Comparison of ENCODE assay signal across 18 cellular contexts in the genomic region with DNA sequence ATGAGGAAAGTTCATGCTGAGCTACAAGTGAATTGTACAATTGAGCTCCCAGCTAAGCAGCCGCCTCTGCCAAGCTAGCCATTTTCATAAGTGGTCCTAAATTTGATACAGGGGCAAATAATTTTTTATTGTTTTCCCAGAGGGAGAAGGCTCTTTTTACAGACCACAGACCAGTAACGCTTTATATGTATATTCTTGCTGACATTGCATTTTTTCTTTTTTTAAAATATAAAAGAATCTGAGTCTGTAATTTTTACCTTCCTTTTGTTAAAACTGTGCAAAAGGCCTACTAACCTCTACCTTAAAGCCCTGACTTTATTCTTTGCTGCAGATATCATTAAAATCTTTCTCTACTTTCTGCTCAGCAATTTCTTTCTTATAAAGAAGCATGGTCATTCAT.
A peak's percentile ranks its signal among the peaks of the same experiment; 100 is the strongest.
DNase-seq lines count a peak whose midpoint lies in the region; ATAC-seq and TF ChIP-seq lines count a peak whose summit lies in the region.
"Had no signal": no experiment of that assay in that cellular context is flagged by ENCODE, and none has a peak within 500 bp of the region (broad histone marks: within the 10 kb centered on the region; RNA-seq: fewer than 3 reads in every experiment).

No MANE protein-coding gene starts in this region.

- H3K27ac ChIP-seq in SK-N-SH (ENCODE audit: low read depth in 2 of 2, low read length in 1 of 2) (no peak overlapping the region), stomach (no peak overlapping the region)
- H3K27ac ChIP-seq: Peyer's patch had no signal

- no peaks in the 10 kb centered on the region for H4K20me1 ChIP-seq in SK-N-SH (ENCODE audit: insufficient read depth)

- no peaks in the 10 kb centered on the region for H3K9me3 ChIP-seq in SK-N-SH
- H3K9me3 ChIP-seq in stomach: no peaks in the 10 kb centered on the region
- H3K9me3 ChIP-seq: Peyer's patch had no signal

- no peak for DNase-seq in SK-N-SH
- peak; percentile 19 for DNase-seq in NCI-H128 (lab: John Stamatoyannopoulos, UW; ENCODE audit: unreplicated experiment)
- DNase-seq in NCI-H748 (lab: John Stamatoyannopoulos, UW; ENCODE audit: unreplicated experiment): peak; percentile 68
- DNase-seq in DMS 273 treated with DMSO at 0.1 percent for 48 hours (lab: John Stamatoyannopoulos, UW): no peak
- no peak for DNase-seq in stomach
- DNase-seq: CD4-positive, CD25-positive, alpha-beta regulatory T cell; DMS79 treated with DMSO at 0.1 percent for 48 hours; H9; HFFc6; Kasumi-1; NCI-H1694 treated with DMSO at 0.1 percent for 48 hours; NCI-H2171 treated with DMSO at 0.1 percent for 48 hours; NCI-H446 treated with DMSO at 0.1 percent for 48 hours; NCI-H526 treated with DMSO at 0.1 percent for 48 hours; Peyer's patch; T-helper 9 cell had no signal

- no peaks in the 10 kb centered on the region for H3K36me3 ChIP-seq in SK-N-SH (replicated peaks in 1 of 2; ENCODE audit: control insufficient read depth in 1 of 2, insufficient read depth in 2 of 2, low read length in 1 of 2)
- no peaks in the 10 kb centered on the region for H3K36me3 ChIP-seq in stomach
- H3K36me3 ChIP-seq: Peyer's patch had no signal

- TF ChIP-seq EP300 in SK-N-SH (IDR thresholded peaks at IDR 0.05; ENCODE audit: borderline replicate concordance in 1 of 2, low read depth in 1 of 2, low read length in 1 of 2) (no peak), stomach (IDR thresholded peaks at IDR 0.05) (no peak)

- CTCF ChIA-PET in SK-N-SH (lab: Yijun Ruan, JAX): no interaction called here

- H3K9ac ChIP-seq in SK-N-SH: no peak overlapping the region

- no peaks in the 10 kb centered on the region for H3K9me2 ChIP-seq in SK-N-SH

- POLR2A ChIA-PET in SK-N-SH (lab: Yijun Ruan, JAX): no interaction called here

- intact Hi-C loops in stomach (cut with DNase I; ENCODE audit: low total_unique reads): no loop called here

- H3K4me2 ChIP-seq in SK-N-SH: no peak overlapping the region

- H3K27me3 ChIP-seq in SK-N-SH (ENCODE audit: insufficient read depth) (no peaks in the 10 kb centered on the region), stomach (no peaks in the 10 kb centered on the region)
- H3K27me3 ChIP-seq: Peyer's patch had no signal

- H3K79me2 ChIP-seq in SK-N-SH (ENCODE audit: insufficient read depth): no peaks in the 10 kb centered on the region

- 0 out of 2 replicates have a peak overlapping the region, but pooled peaks have one; percentile 29 for H2AFZ ChIP-seq in SK-N-SH (ENCODE audit: low read depth)

- no peak for TF ChIP-seq RAD21 in SK-N-SH (IDR thresholded peaks at IDR 0.05; ENCODE audit: low read length)

- no peak for TF ChIP-seq POLR2A in stomach (IDR thresholded peaks at IDR 0.05)

- TF ChIP-seq CTCF in SK-N-SH (IDR thresholded peaks at IDR 0.05) (no peak), stomach (IDR thresholded peaks at IDR 0.05) (no peak)

- ATAC-seq in SK-N-SH treated with all-trans-retinoic acid at 6 μM for 48 hours: no peak
- ATAC-seq in HG03039 (IDR thresholded peaks at IDR 0.05; ENCODE audit: unreplicated experiment): no peak

- H3K4me1 ChIP-seq in SK-N-SH (ENCODE audit: control insufficient read depth in 1 of 2, insufficient read depth in 2 of 2, low read depth in 1 of 2, low read length in 1 of 2): no peaks in the 10 kb centered on the region
- no peaks in the 10 kb centered on the region for H3K4me1 ChIP-seq in stomach
- H3K4me1 ChIP-seq: Peyer's patch had no signal

- H3K4me3 ChIP-seq in SK-N-SH (ENCODE audit: low read depth in 2 of 2, low read length in 1 of 2) (no peak overlapping the region), stomach (no peak overlapping the region)
- H3K4me3 ChIP-seq: Peyer's patch had no signal

- WGBS in SK-N-SH (ENCODE audit: low lambda C conversion rate): 65% methylated on average over 2 of the region's 2 CpGs
- WGBS in stomach, 5 donors: 85 to 95% (median 89%) methylated on average over 2 of the region's 2 CpGs

- no peaks in the 10 kb centered on the region for H3F3A ChIP-seq in SK-N-SH (replicated peaks; ENCODE audit: insufficient read depth)

TF ChIP-seq in SK-N-SH, 30 proteins besides CTCF, POLR2A, EP300 and RAD21:
- TF ChIP-seq RXRA (IDR thresholded peaks at IDR 0.05; ENCODE audit: borderline replicate concordance, low read depth) (no peak), MEF2A (IDR thresholded peaks at IDR 0.05; ENCODE audit: borderline replicate concordance, low read depth) (no peak), MXI1 (IDR thresholded peaks at IDR 0.05; ENCODE audit: low read depth, low read length) (no peak), RFX5 (IDR thresholded peaks at IDR 0.05; ENCODE audit: low read length) (no peak), SIN3A (IDR thresholded peaks at IDR 0.05; ENCODE audit: borderline replicate concordance, low read depth, low read length) (no peak)

TF ChIP-seq in SK-N-SH treated with all-trans-retinoic acid at 6 μM for 48 hours, 23 proteins besides CTCF, POLR2A, EP300 and RAD21:
- no peak for TF ChIP-seq ZFP3 (CRISPR knock-in tag; IDR thresholded peaks at IDR 0.05)
- TF ChIP-seq POU6F1 (CRISPR knock-in tag; IDR thresholded peaks at IDR 0.05; ENCODE audit: borderline replicate concordance, low read depth): no peak
- no peak for TF ChIP-seq RARB (CRISPR knock-in tag; IDR thresholded peaks at IDR 0.05)
- TF ChIP-seq PPARA (CRISPR knock-in tag; IDR thresholded peaks at IDR 0.05; ENCODE audit: borderline replicate concordance): no peak
- no peak for TF ChIP-seq BACH2 (CRISPR knock-in tag; IDR thresholded peaks at IDR 0.05; ENCODE audit: borderline replicate concordance)

Comparison
In these comparisons a context has a peak if more than half of its experiments do, and no peak if none do; other contexts are left out.
1. DNase-seq: peak in NCI-H128 (single experiment) and NCI-H748 (single experiment); none in SK-N-SH (single experiment), DMS 273 treated with DMSO at 0.1 percent for 48 hours (single experiment) and stomach (single experiment).